9 cellular contexts compared by ENCODE assay signal in genomic region chr20:33673115-33673410, GRCh38. TPM values are rescaled to one million over a fixed set of nuclear protein-coding genes. Genes with fewer than 3 reads are reported as not detected.
DNase-seq lines count a peak whose midpoint lies in the region; ATAC-seq, FAIRE-seq and TF ChIP-seq lines count a peak whose summit lies in the region.
"Had no signal": no experiment of that assay in that cellular context is flagged by ENCODE, and none has a peak within 500 bp of the region (broad histone marks: within the 10 kb centered on the region; RNA-seq: fewer than 3 reads in every experiment).

No MANE protein-coding gene starts in this region.

- peak overlapping the region; percentile 98 for H2AK5ac ChIP-seq in IMR-90 (ENCODE audit: low read depth, low read length)

- no peak for TF ChIP-seq RAD21 in A549 (conservative IDR thresholded peaks at IDR 0.05 in 1 of 2, IDR thresholded peaks at IDR 0.05 in 1 of 2)
- TF ChIP-seq RAD21 in IMR-90 (IDR thresholded peaks at IDR 0.05; ENCODE audit: low read length): no peak

- H4K5ac ChIP-seq in IMR-90 (ENCODE audit: low read depth, low read length): peak overlapping the region; percentile 13; the same call in 1 of the 2 replicates

- H3K27me3 Mint-ChIP-seq in central memory CD8-positive, alpha-beta T cell: no peaks in the 10 kb centered on the region
- H3K27me3 Mint-ChIP-seq in naive B cell: no peaks in the 10 kb centered on the region

- peak overlapping the region; percentile 39 for H2AFZ ChIP-seq in IMR-90 (replicated peaks; ENCODE audit: low read length, poor library complexity)

- 65% methylated on average over 3 of the region's 4 CpGs for WGBS in A549 (ENCODE audit: missing lambda C conversion rate)
- no CpG with 5 or more reads among the region's 4 CpGs for WGBS in IMR-90 (ENCODE audit: extremely low coverage in 2 of 2, insufficient read length in 1 of 2), 2 experiments

- peaks cover 13% of the 10 kb centered on the region for H3K36me3 ChIP-seq in IMR-90 (ENCODE audit: control insufficient read depth, insufficient read depth, low read length)

- H3K4ac ChIP-seq in IMR-90 (ENCODE audit: low read depth, low read length): peak overlapping the region; percentile 96

- H3K27ac ChIP-seq in A549 (peak overlapping the region; percentile 76 to 94), IMR-90 (ENCODE audit: insufficient read depth, low read length) (peak overlapping the region; percentile 78)
- H3K27ac ChIP-seq: epithelial cell of prostate had no signal

- H3K4me3 Mint-ChIP-seq in central memory CD8-positive, alpha-beta T cell: peak overlapping the region; percentile 91
- peak overlapping the region; percentile 3 to 91 (median 90) for H3K4me3 Mint-ChIP-seq in naive B cell

- H3K4me3 ChIP-seq in A549: peak overlapping the region; percentile 61
- peak overlapping the region; percentile 94 for H3K4me3 ChIP-seq in IMR-90 (ENCODE audit: insufficient read depth, low read depth, low read length)

- peak overlapping the region; percentile 55 for H3K27ac Mint-ChIP-seq in central memory CD8-positive, alpha-beta T cell (ENCODE audit: low read depth)
- H3K27ac Mint-ChIP-seq in naive B cell: peak overlapping the region in 1 of 6 donors; percentile 42

- no peak for TF ChIP-seq EP300 in A549 (IDR thresholded peaks at IDR 0.05)

- peaks cover 22% of the 10 kb centered on the region for H3K4me1 Mint-ChIP-seq in central memory CD8-positive, alpha-beta T cell
- H3K4me1 Mint-ChIP-seq in naive B cell: peaks cover 22 to 24% (median 23%) of the 10 kb centered on the region in 3 donors

- H3K9me3 ChIP-seq in A549 (no peaks in the 10 kb centered on the region), IMR-90 (ENCODE audit: control insufficient read depth, insufficient read depth, low read length) (no peaks in the 10 kb centered on the region)

- peak overlapping the region; percentile 80; the same call in 1 of the 3 replicates for H2BK15ac ChIP-seq in IMR-90 (ENCODE audit: low read depth, low read length)

- H4K20me1 ChIP-seq in IMR-90 (ENCODE audit: insufficient read depth, low read length): peaks cover 19% of the 10 kb centered on the region; the same call in 1 of the 2 replicates

- H3K23ac ChIP-seq in IMR-90 (ENCODE audit: low read depth, low read length): peak overlapping the region; percentile 96

- FAIRE-seq in A549 (lab: Jason Lieb, UNC): no peak

- no peak for TF ChIP-seq POLR2A in A549 (IDR thresholded peaks at IDR 0.05; ENCODE audit: low read length)
- no peak for TF ChIP-seq POLR2A in IMR-90 (IDR thresholded peaks at IDR 0.05; ENCODE audit: low read depth, low read length)

- TF ChIP-seq CTCF in A549 (IDR thresholded peaks at IDR 0.05) (no peak), IMR-90 (conservative IDR thresholded peaks at IDR 0.05; ENCODE audit: low read depth, low read length) (no peak)

- H3K27me3 ChIP-seq in IMR-90 (ENCODE audit: control insufficient read depth, insufficient read depth, low read length): no peaks in the 10 kb centered on the region

- H2AK9ac ChIP-seq in IMR-90 (replicated peaks; ENCODE audit: low read depth, low read length, poor library complexity): peak overlapping the region; percentile 97

- peaks cover 23% of the 10 kb centered on the region for H3K4me1 ChIP-seq in A549
- peaks cover 27% of the 10 kb centered on the region for H3K4me1 ChIP-seq in IMR-90 (ENCODE audit: control insufficient read depth, insufficient read depth, low read length)

- dilution Hi-C loops in IMR-90 (cut with HindIII; ENCODE audit: low sequenced_read_pairs, unreplicated experiment): no loop called here

- intact Hi-C loops in IMR-90 (cut with micrococcal nuclease): no loop called here

- peak overlapping the region; percentile 70 for H2BK5ac ChIP-seq in IMR-90 (ENCODE audit: low read depth, low read length, poor library complexity, severe bottlenecking)

- CTCF ChIA-PET in A549 (lab: Yijun Ruan, JAX) (interaction anchor here (1.0 to 1.4 kb wide), 2 partner anchors 19 to 456 kb away, joined by 3 to 5 read pairs; no protein-coding TSS in a partner anchor), IMR-90 (lab: Yijun Ruan, JAX) (no interaction called here)

- H3K36me3 Mint-ChIP-seq in central memory CD8-positive, alpha-beta T cell (ENCODE audit: insufficient read depth): peaks cover 4% of the 10 kb centered on the region
- no peaks in the 10 kb centered on the region for H3K36me3 Mint-ChIP-seq in naive B cell

- in situ Hi-C loops in IMR-90 (cut with MboI; ENCODE audit: low sequenced_read_pairs): no loop called here

- H3K79me1 ChIP-seq in IMR-90 (ENCODE audit: low read depth in 1 of 2, low read length in 2 of 2): peaks cover 12 to 61% of the 10 kb centered on the region in 2 experiments; a peak in 3 of 4 replicates

- no peak for DNase-seq in A549 (ENCODE audit: low read depth in 1 of 2, low spot score in 1 of 2)
- DNase-seq in IMR-90: no peak
- DNase-seq in central memory CD8-positive, alpha-beta T cell (ENCODE audit: low spot score in 2 of 2): no peak
- DNase-seq in naive B cell: no peak
- DNase-seq in effector CD4-positive, alpha-beta T cell: no peak

- H3K14ac ChIP-seq in IMR-90 (replicated peaks; ENCODE audit: low read depth, low read length): peak overlapping the region; percentile 100

- H2BK120ac ChIP-seq in IMR-90 (ENCODE audit: low read depth, low read length): peak overlapping the region; percentile 49; the same call in 1 of the 2 replicates

- H3K9me1 ChIP-seq in IMR-90 (ENCODE audit: insufficient read depth, low read length): peaks cover 22% of the 10 kb centered on the region

- peak overlapping the region; percentile 99 for H3K9ac ChIP-seq in IMR-90 (ENCODE audit: low read depth, low read length)

- BruUV-seq in IMR-90 (replicated peaks; lab: Mats Ljungman, UMichigan): no TSS peak

- H4K8ac ChIP-seq in IMR-90 (ENCODE audit: low read depth in 2 of 2, low read length in 2 of 2): peak overlapping the region; percentile 79

- no peaks in the 10 kb centered on the region for H3K9me3 Mint-ChIP-seq in central memory CD8-positive, alpha-beta T cell
- H3K9me3 Mint-ChIP-seq in naive B cell: no peaks in the 10 kb centered on the region

- peak overlapping the region; percentile 82 for H3K4me2 ChIP-seq in A549
- H3K4me2 ChIP-seq in IMR-90 (ENCODE audit: low read depth, low read length): peak overlapping the region; percentile 99

- POLR2A ChIA-PET in A549 (lab: Yijun Ruan, JAX): interaction anchor here (1.5 kb wide), 1 partner anchor 9 kb away, joined by 3 read pairs; no protein-coding TSS in a partner anchor
- POLR2A ChIA-PET in IMR-90 (lab: Charles Lee; ENCODE audit: unreplicated experiment): no interaction called here

- no peak; a peak in 1 of 6 replicates for ATAC-seq in A549
- ATAC-seq in IMR-90 (ENCODE audit: low read depth): no peak
- no peak for ATAC-seq in central memory CD8-positive, alpha-beta T cell (replicated peaks; ENCODE audit: extremely low read depth, poor library complexity, severe bottlenecking)
- ATAC-seq in naive B cell (ENCODE audit: low read depth in 2 of 2): no peak
- no peak for ATAC-seq in GM18867 (IDR thresholded peaks at IDR 0.05; ENCODE audit: unreplicated experiment)
- no peak for ATAC-seq in HG02938 (IDR thresholded peaks at IDR 0.05; ENCODE audit: unreplicated experiment)
- ATAC-seq in GM21619 (IDR thresholded peaks at IDR 0.05; ENCODE audit: unreplicated experiment): no peak

- H3K56ac ChIP-seq in IMR-90 (ENCODE audit: extremely low read depth, insufficient read depth, low read length): 0 out of 2 replicates have a peak overlapping the region, but pooled peaks have one; percentile 11

- peak overlapping the region; percentile 81; the same call in 1 of the 2 replicates for H4K91ac ChIP-seq in IMR-90 (ENCODE audit: insufficient read depth, low read depth, low read length)

- H2BK20ac ChIP-seq in IMR-90 (ENCODE audit: low read depth, low read length): peak overlapping the region; percentile 40; the same call in 1 of the 2 replicates

- H3K18ac ChIP-seq in IMR-90 (ENCODE audit: low read depth, low read length): peak overlapping the region; percentile 6; the same call in 1 of the 2 replicates

RNA-seq across cellular contexts. Expression of gene NECAB3, which starts 1.2 kb away (rescaled TPM):
- 9.3 and 10.7 TPM in 2 replicates for polyA plus RNA-seq in A549 (2011; rRNA removed)
- 24.6 and 31.7 TPM in 2 replicates for polyA plus RNA-seq in A549 (2012; cell fraction: cytosol; rRNA removed)
- polyA plus RNA-seq in A549 (2012; cell fraction: nucleus; rRNA removed): 115 and 180 TPM in 2 replicates
- 17.2 to 21.6 TPM (median 19.3 TPM) in 3 replicates for polyA plus RNA-seq in A549 (2017; fragmentation: RNase III; extraction: RNeasy Plus Mini Kit Qiagen cat#74134 plus additional on column Dnase treatment)
- 14.3 and 19.7 TPM in 2 replicates for polyA minus RNA-seq in A549 (2011; rRNA and poly(A)+ RNA removed)
- total RNA-seq in IMR-90 (2012; rRNA removed): 8.6 and 10.0 TPM in 2 replicates
- 28.4 and 28.5 TPM in 2 replicates for polyA plus RNA-seq in IMR-90 (2012; rRNA removed)
- 15.3 and 20.8 TPM in 2 replicates for polyA plus RNA-seq in IMR-90 (2012; cell fraction: cytosol; rRNA removed)
- 115 and 191 TPM in 2 replicates for polyA plus RNA-seq in IMR-90 (2012; cell fraction: nucleus; rRNA removed; ENCODE audit: low replicate concordance)
- polyA plus RNA-seq in naive B cell (ENCODE audit: low read depth in 6 of 6): 1 to 10 TPM in 1 of 6 donors, under 1 TPM in 2, not detected in 3; 0.74 to 1.0 (median 0.82) TPM

RNA-seq across cellular contexts. Expression of gene ACTL10, which starts 6.3 kb away (rescaled TPM):
- not detected in 2 replicates for polyA plus RNA-seq in A549 (2011; rRNA removed)
- polyA plus RNA-seq in A549 (2012; cell fraction: cytosol; rRNA removed): not detected in 2 replicates
- polyA plus RNA-seq in A549 (2012; cell fraction: nucleus; rRNA removed): not detected in 2 replicates
- polyA plus RNA-seq in A549 (2017; fragmentation: RNase III; extraction: RNeasy Plus Mini Kit Qiagen cat#74134 plus additional on column Dnase treatment): not detected in 3 replicates
- polyA minus RNA-seq in A549 (2011; rRNA and poly(A)+ RNA removed): not detected in 2 replicates
- 0.18 and 0.28 TPM in 2 replicates for total RNA-seq in IMR-90 (2012; rRNA removed)
- 0.43 and 0.49 TPM in 2 replicates for polyA plus RNA-seq in IMR-90 (2012; rRNA removed)
- 0.40 and 1.1 TPM in 2 replicates for polyA plus RNA-seq in IMR-90 (2012; cell fraction: cytosol; rRNA removed)
- 0.15 and 0.73 TPM in 2 replicates for polyA plus RNA-seq in IMR-90 (2012; cell fraction: nucleus; rRNA removed; ENCODE audit: low replicate concordance)
- 1 to 10 TPM in 5 of 6 donors, not detected in 1; 1.2 to 4.8 (median 3.7) TPM for polyA plus RNA-seq in naive B cell (ENCODE audit: low read depth in 6 of 6)

RNA-seq across cellular contexts. Expression of gene C20orf144, which starts 10.9 kb away (rescaled TPM):
- polyA plus RNA-seq in A549 (2011; rRNA removed) (0.09 and 0.10 TPM in 2 replicates), A549 (2017; fragmentation: RNase III; extraction: RNeasy Plus Mini Kit Qiagen cat#74134 plus additional on column Dnase treatment) (0.09 to 0.12 TPM (median 0.12 TPM) in 3 replicates), IMR-90 (2012; rRNA removed) (0.16 and 0.19 TPM in 2 replicates), naive B cell (ENCODE audit: low read depth in 6 of 6) (not detected)
- 0.12 TPM in 2 replicates for polyA plus RNA-seq in A549 (2012; cell fraction: cytosol; rRNA removed)
- polyA plus RNA-seq in A549 (2012; cell fraction: nucleus; rRNA removed): 0.10 and 0.13 TPM in 2 replicates
- 0.10 and 0.50 TPM in 2 replicates for polyA minus RNA-seq in A549 (2011; rRNA and poly(A)+ RNA removed)
- under 0.01 TPM in 2 replicates for total RNA-seq in IMR-90 (2012; rRNA removed)
- 0.17 and 0.19 TPM in 2 replicates for polyA plus RNA-seq in IMR-90 (2012; cell fraction: cytosol; rRNA removed)
- 0.08 and 0.11 TPM in 2 replicates for polyA plus RNA-seq in IMR-90 (2012; cell fraction: nucleus; rRNA removed; ENCODE audit: low replicate concordance)

RNA-seq across cellular contexts. Expression of gene E2F1, which starts 13.1 kb away (rescaled TPM):
- polyA plus RNA-seq in A549 (2011; rRNA removed): 17.9 and 19.4 TPM in 2 replicates
- 52.5 and 61.3 TPM in 2 replicates for polyA plus RNA-seq in A549 (2012; cell fraction: cytosol; rRNA removed)
- 122 and 133 TPM in 2 replicates for polyA plus RNA-seq in A549 (2012; cell fraction: nucleus; rRNA removed)
- 32.8 to 35.8 TPM (median 33.5 TPM) in 3 replicates for polyA plus RNA-seq in A549 (2017; fragmentation: RNase III; extraction: RNeasy Plus Mini Kit Qiagen cat#74134 plus additional on column Dnase treatment)
- 13.4 and 21.1 TPM in 2 replicates for polyA minus RNA-seq in A549 (2011; rRNA and poly(A)+ RNA removed)
- 10.6 and 10.9 TPM in 2 replicates for total RNA-seq in IMR-90 (2012; rRNA removed)
- 14.0 and 14.6 TPM in 2 replicates for polyA plus RNA-seq in IMR-90 (2012; rRNA removed)
- polyA plus RNA-seq in IMR-90 (2012; cell fraction: cytosol; rRNA removed): 9.9 and 10.2 TPM in 2 replicates
- polyA plus RNA-seq in IMR-90 (2012; cell fraction: nucleus; rRNA removed; ENCODE audit: low replicate concordance): 13.7 and 30.1 TPM in 2 replicates
- polyA plus RNA-seq in naive B cell (ENCODE audit: low read depth in 6 of 6): under 1 TPM in 4 of 6 donors, not detected in 2; 0.16 to 0.78 (median 0.27) TPM

RNA-seq across cellular contexts. Expression of gene PXMP4, which starts 47.0 kb away (rescaled TPM):
- 6.6 and 7.3 TPM in 2 replicates for polyA plus RNA-seq in A549 (2011; rRNA removed)
- 8.5 and 8.8 TPM in 2 replicates for polyA plus RNA-seq in A549 (2012; cell fraction: cytosol; rRNA removed)
- 7.2 and 7.8 TPM in 2 replicates for polyA plus RNA-seq in A549 (2012; cell fraction: nucleus; rRNA removed)
- polyA plus RNA-seq in A549 (2017; fragmentation: RNase III; extraction: RNeasy Plus Mini Kit Qiagen cat#74134 plus additional on column Dnase treatment): 4.0 to 5.4 TPM (median 4.5 TPM) in 3 replicates
- polyA minus RNA-seq in A549 (2011; rRNA and poly(A)+ RNA removed): 10.1 and 10.8 TPM in 2 replicates
- 2.2 and 3.6 TPM in 2 replicates for total RNA-seq in IMR-90 (2012; rRNA removed)
- 7.1 TPM in 2 replicates for polyA plus RNA-seq in IMR-90 (2012; rRNA removed)
- 4.9 and 10.3 TPM in 2 replicates for polyA plus RNA-seq in IMR-90 (2012; cell fraction: cytosol; rRNA removed)
- 2.7 and 4.5 TPM in 2 replicates for polyA plus RNA-seq in IMR-90 (2012; cell fraction: nucleus; rRNA removed; ENCODE audit: low replicate concordance)
- 10 to 100 TPM in 1 of 6 donors, 1 to 10 TPM in 4, not detected in 1; 7.0 to 10.6 (median 8.2) TPM for polyA plus RNA-seq in naive B cell (ENCODE audit: low read depth in 6 of 6)

Comparison
In these comparisons a context has a peak if more than half of its experiments do, and no peak if none do; other contexts are left out.
1. RNA of gene NECAB3, which starts 1.2 kb away (polyA plus RNA-seq): 15.3 to 191 TPM in IMR-90 and 9.3 to 180 TPM in A549; 0.74 to 1.0 TPM in naive B cell; every median in the first group is over 4 times any median in the second.